Comparison of ENCODE assay signal across 1 cellular context in the genomic region with DNA sequence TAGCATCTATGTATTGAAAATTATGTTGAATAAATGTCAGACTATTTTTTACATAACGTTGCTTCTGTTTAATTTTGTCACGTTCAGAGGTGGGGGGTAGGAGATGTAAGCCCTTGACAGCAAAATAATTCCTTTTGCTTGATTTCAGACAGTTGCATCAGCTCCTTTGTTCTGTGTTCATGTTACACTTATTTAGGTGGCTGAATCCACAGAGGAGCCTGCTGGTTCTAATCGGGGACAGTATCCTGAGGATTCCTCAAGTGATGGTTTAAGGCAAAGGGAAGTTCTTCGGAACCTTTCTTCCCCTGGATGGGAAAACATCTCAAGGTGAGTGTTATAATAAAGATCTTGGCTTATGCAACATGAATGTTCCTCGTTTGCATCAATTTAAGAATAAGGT.
TF ChIP-seq lines count a peak whose summit lies in the region.

No MANE protein-coding gene starts in this region.

TF ChIP-seq in HCT116, 20 proteins besides CTCF, POLR2A, EP300 and RAD21:
- TF ChIP-seq, protein P1, sequence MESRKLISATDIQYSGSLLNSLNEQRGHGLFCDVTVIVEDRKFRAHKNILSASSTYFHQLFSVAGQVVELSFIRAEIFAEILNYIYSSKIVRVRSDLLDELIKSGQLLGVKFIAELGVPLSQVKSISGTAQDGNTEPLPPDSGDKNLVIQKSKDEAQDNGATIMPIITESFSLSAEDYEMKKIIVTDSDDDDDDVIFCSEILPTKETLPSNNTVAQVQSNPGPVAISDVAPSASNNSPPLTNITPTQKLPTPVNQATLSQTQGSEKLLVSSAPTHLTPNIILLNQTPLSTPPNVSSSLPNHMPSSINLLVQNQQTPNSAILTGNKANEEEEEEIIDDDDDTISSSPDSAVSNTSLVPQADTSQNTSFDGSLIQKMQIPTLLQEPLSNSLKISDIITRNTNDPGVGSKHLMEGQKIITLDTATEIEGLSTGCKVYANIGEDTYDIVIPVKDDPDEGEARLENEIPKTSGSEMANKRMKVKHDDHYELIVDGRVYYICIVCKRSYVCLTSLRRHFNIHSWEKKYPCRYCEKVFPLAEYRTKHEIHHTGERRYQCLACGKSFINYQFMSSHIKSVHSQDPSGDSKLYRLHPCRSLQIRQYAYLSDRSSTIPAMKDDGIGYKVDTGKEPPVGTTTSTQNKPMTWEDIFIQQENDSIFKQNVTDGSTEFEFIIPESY (IDR thresholded peaks at IDR 0.05; ENCODE audit: extremely low read depth, insufficient replicate concordance, low read length): no peak
- TF ChIP-seq CBX3 (IDR thresholded peaks at IDR 0.05; ENCODE audit: low read depth) (no peak), ELF1 (IDR thresholded peaks at IDR 0.05; ENCODE audit: borderline replicate concordance, low read depth) (no peak), REST (IDR thresholded peaks at IDR 0.05; ENCODE audit: low read depth) (no peak), POLR2AphosphoS5 (IDR thresholded peaks at IDR 0.05; ENCODE audit: low read depth, low read length) (peak; percentile 35; the same call in 1 of the 2 replicates), CEBPB (IDR thresholded peaks at IDR 0.05; ENCODE audit: low read depth) (0 out of 2 replicates have a peak, but pooled peaks have one; percentile 20)
